Comparison of ENCODE assay signal across 21 cellular contexts in genomic region chr1:169090308-169090899, GRCh38. TPM values are rescaled to one million over a fixed set of nuclear protein-coding genes. Genes with fewer than 3 reads are reported as not detected.
DNase-seq lines count a peak whose midpoint lies in the region; ATAC-seq, FAIRE-seq and TF ChIP-seq lines count a peak whose summit lies in the region.
"Had no signal": no experiment of that assay in that cellular context is flagged by ENCODE, and none has a peak within 500 bp of the region (broad histone marks: within the 10 kb centered on the region; RNA-seq: fewer than 3 reads in every experiment).

No MANE protein-coding gene starts in this region.

- H3K79me2 ChIP-seq in K562 (ENCODE audit: control insufficient read depth, insufficient read depth, low read length) (no peaks in the 10 kb centered on the region), neural progenitor cell (ENCODE audit: low read depth) (no peaks in the 10 kb centered on the region)

- H3K9me1 ChIP-seq in K562 (ENCODE audit: control insufficient read depth, insufficient read depth, low read length): no peaks in the 10 kb centered on the region

- H3K4me3 ChIP-seq in K562: no peak overlapping the region
- no peak overlapping the region for H3K4me3 ChIP-seq in neural progenitor cell
- H3K4me3 ChIP-seq: SJSA1, stomach, upper lobe of right lung had no signal

- H3K4me2 ChIP-seq in K562 (ENCODE audit: insufficient read depth, low read length) (no peak overlapping the region), neural progenitor cell (no peak overlapping the region)

- H3K27ac ChIP-seq in K562 (ENCODE audit: extremely low read depth, low read depth, low read length) (no peak overlapping the region), neural progenitor cell (no peak overlapping the region)
- H3K27ac ChIP-seq: SJSA1, stomach, upper lobe of right lung had no signal

- intact Hi-C loops in K562 (cut with micrococcal nuclease): no loop called here

- no peak for TF ChIP-seq EP300 in K562 (IDR thresholded peaks at IDR 0.05; ENCODE audit: low read length)

- peaks cover 18% of the 10 kb centered on the region for H3K4me1 Mint-ChIP-seq in stimulated activated effector memory CD8-positive, alpha-beta T cell treated with anti-CD3 and anti-CD28 coated beads, Interleukin-12 subunit alpha, Interleukin-12 subunit beta, amount 100 ng/mL, for 72 hours
- H3K4me1 Mint-ChIP-seq in neural progenitor cell: peaks cover 4% of the 10 kb centered on the region

- TF ChIP-seq RAD21 in K562 (CRISPR knock-in tag; conservative IDR thresholded peaks at IDR 0.05 in 1 of 2, IDR thresholded peaks at IDR 0.05 in 1 of 2): no peak

- ATAC-seq in HG02884 (IDR thresholded peaks at IDR 0.05; ENCODE audit: unreplicated experiment) (peak; percentile 19), K562 (peak; percentile 47), HG02610 (IDR thresholded peaks at IDR 0.05; ENCODE audit: unreplicated experiment) (no peak), HG03439 (IDR thresholded peaks at IDR 0.05; ENCODE audit: unreplicated experiment) (no peak)
- ATAC-seq in stimulated activated effector memory CD8-positive, alpha-beta T cell treated with anti-CD3 and anti-CD28 coated beads, Interleukin-12 subunit alpha, Interleukin-12 subunit beta, amount 100 ng/mL, for 72 hours: peak; percentile 75
- ATAC-seq: naive thymus-derived CD8-positive, alpha-beta T cell; upper lobe of right lung had no signal

- no peak overlapping the region for H3K27ac Mint-ChIP-seq in stimulated activated effector memory CD8-positive, alpha-beta T cell treated with anti-CD3 and anti-CD28 coated beads, Interleukin-12 subunit alpha, Interleukin-12 subunit beta, amount 100 ng/mL, for 72 hours
- no peak overlapping the region for H3K27ac Mint-ChIP-seq in neural progenitor cell
- H3K27ac Mint-ChIP-seq: activated T-helper 2 cell treated with anti-CD3 and anti-CD28 coated beads, Interferon-gamma antibody, Interleukin-2, Interleukin-4, amounts not matched to agents 10 μg/mL and 5 μg/mL and 100 μg/mL, durations not matched to agents 14 hours and 24 hours and 36 hours; memory B cell; naive thymus-derived CD8-positive, alpha-beta T cell had no signal

- H3K36me3 ChIP-seq in K562 (ENCODE audit: control insufficient read depth, insufficient read depth, low read length) (no peaks in the 10 kb centered on the region), neural progenitor cell (no peaks in the 10 kb centered on the region)
- H3K36me3 ChIP-seq: BE2C, SJSA1, stomach, upper lobe of right lung had no signal

- no peak for TF ChIP-seq POLR2A in K562 (conservative IDR thresholded peaks at IDR 0.05)

- peaks cover 9% of the 10 kb centered on the region for H3K36me3 Mint-ChIP-seq in stimulated activated effector memory CD8-positive, alpha-beta T cell treated with anti-CD3 and anti-CD28 coated beads, Interleukin-12 subunit alpha, Interleukin-12 subunit beta, amount 100 ng/mL, for 72 hours
- H3K36me3 Mint-ChIP-seq in neural progenitor cell: no peaks in the 10 kb centered on the region
- H3K36me3 Mint-ChIP-seq: memory B cell had no signal

- H3K27me3 ChIP-seq in K562 (ENCODE audit: control insufficient read depth in 2 of 2, insufficient read depth in 2 of 2, low read length in 2 of 2) (peaks cover 11 to 20% of the 10 kb centered on the region in 2 experiments; a peak in 4 of 5 replicates), neural progenitor cell (no peaks in the 10 kb centered on the region)
- H3K27me3 ChIP-seq: BE2C, SJSA1, stomach, upper lobe of right lung had no signal

- no TSS peak for BruUV-seq in K562 (replicated peaks; lab: Mats Ljungman, UMichigan)

- DNase-seq in NCI-H82 (lab: John Stamatoyannopoulos, UW) (peak; percentile 14), NCI-H82 treated with DMSO at 0.1 percent for 48 hours (lab: John Stamatoyannopoulos, UW; ENCODE audit: unreplicated experiment) (no peak), K562 (ENCODE audit: extremely low read depth in 1 of 4, low spot score in 3 of 4) (no peak), neural progenitor cell (ENCODE audit: low spot score) (no peak)
- DNase-seq in stimulated activated effector memory CD8-positive, alpha-beta T cell treated with anti-CD3 and anti-CD28 coated beads, Interleukin-12 subunit alpha, Interleukin-12 subunit beta, amount 100 ng/mL, for 72 hours (ENCODE audit: low spot score in 2 of 2): no peak
- DNase-seq: 8988T; activated CD4-positive, CD25-positive, alpha-beta regulatory T cell; BE2C; Calu3; NCI-H1092 treated with DMSO at 0.1 percent for 48 hours; posterior cingulate gyrus; stimulated activated CD4-positive, alpha-beta T cell treated with anti-CD3 and anti-CD28 coated beads, Interleukin-1b, Interleukin-23, amount 100 ng/mL, for 48 hours; stomach; upper lobe of right lung had no signal

- no peaks in the 10 kb centered on the region for H3K9me3 ChIP-seq in K562 (replicated peaks; ENCODE audit: control insufficient read depth, insufficient read depth, low read depth, low read length)
- no peaks in the 10 kb centered on the region for H3K9me3 ChIP-seq in neural progenitor cell (ENCODE audit: low read depth)
- H3K9me3 ChIP-seq: BE2C, SJSA1, stomach, upper lobe of right lung had no signal

- H3K9me3 Mint-ChIP-seq in stimulated activated effector memory CD8-positive, alpha-beta T cell treated with anti-CD3 and anti-CD28 coated beads, Interleukin-12 subunit alpha, Interleukin-12 subunit beta, amount 100 ng/mL, for 72 hours: no peaks in the 10 kb centered on the region
- no peaks in the 10 kb centered on the region for H3K9me3 Mint-ChIP-seq in neural progenitor cell
- H3K9me3 Mint-ChIP-seq: activated T-helper 2 cell treated with anti-CD3 and anti-CD28 coated beads, Interferon-gamma antibody, Interleukin-2, Interleukin-4, amounts not matched to agents 10 μg/mL and 5 μg/mL and 100 μg/mL, durations not matched to agents 14 hours and 24 hours and 36 hours; memory B cell; naive thymus-derived CD8-positive, alpha-beta T cell had no signal

- CTCF ChIA-PET in K562 (lab: Yijun Ruan, JAX; ENCODE audit: low intra/inter-chr PET ratio): no interaction called here

- H3K4me1 ChIP-seq in K562 (replicated peaks in 1 of 2; ENCODE audit: control insufficient read depth in 2 of 2, insufficient read depth in 2 of 2, low read length in 2 of 2) (no peaks in the 10 kb centered on the region), neural progenitor cell (peaks cover 4% of the 10 kb centered on the region)
- H3K4me1 ChIP-seq: SJSA1, upper lobe of right lung had no signal

- H3F3A ChIP-seq in neural progenitor cell (ENCODE audit: low read depth): peaks cover 10% of the 10 kb centered on the region

- in situ Hi-C loops in K562 (cut with MboI): no loop called here

- TF ChIP-seq CTCF in K562 (IDR thresholded peaks at IDR 0.05 in 2 of 3, conservative IDR thresholded peaks at IDR 0.05 in 1 of 3; ENCODE audit: insufficient read depth in 2 of 3, low read depth in 1 of 3, low read length in 3 of 3): no peak
- no peak for TF ChIP-seq CTCF in neural progenitor cell (IDR thresholded peaks at IDR 0.05)

- H3K9ac ChIP-seq in K562 (ENCODE audit: insufficient read depth in 1 of 2, low read depth in 2 of 2, low read length in 2 of 2) (no peak overlapping the region), neural progenitor cell (no peak overlapping the region)

- H4K20me1 ChIP-seq in K562 (replicated peaks; ENCODE audit: control insufficient read depth, insufficient read depth, low read length): no peaks in the 10 kb centered on the region
- no peaks in the 10 kb centered on the region for H4K20me1 ChIP-seq in neural progenitor cell (ENCODE audit: low read depth)

- no peak overlapping the region for H3K4me3 Mint-ChIP-seq in stimulated activated effector memory CD8-positive, alpha-beta T cell treated with anti-CD3 and anti-CD28 coated beads, Interleukin-12 subunit alpha, Interleukin-12 subunit beta, amount 100 ng/mL, for 72 hours
- H3K4me3 Mint-ChIP-seq in neural progenitor cell: no peak overlapping the region
- H3K4me3 Mint-ChIP-seq: memory B cell had no signal

- FAIRE-seq in K562 (lab: Jason Lieb, UNC): no peak

- 1% methylated on average over 4 of the region's 4 CpGs for WGBS in K562 (ENCODE audit: insufficient coverage, low coverage, missing lambda C conversion rate)

- H3K27me3 Mint-ChIP-seq in neural progenitor cell (ENCODE audit: insufficient read depth, low read depth): peaks cover 2% of the 10 kb centered on the region
- H3K27me3 Mint-ChIP-seq: naive thymus-derived CD8-positive, alpha-beta T cell had no signal

- POLR2A ChIA-PET in K562 (lab: Yijun Ruan, JAX): interaction anchor here (0.6 to 1.0 kb wide), 2 partner anchors 15 to 1596 kb away, joined by 3 to 5 read pairs; partner anchors contain the start of gene ATP1B1

- H2AFZ ChIP-seq in K562 (ENCODE audit: low read depth, low read length) (no peak overlapping the region), neural progenitor cell (replicated peaks) (no peak overlapping the region)

TF ChIP-seq in K562, 482 proteins besides CTCF, POLR2A, EP300 and RAD21 (continues in another document):
- TF ChIP-seq SPI1 (IDR thresholded peaks at IDR 0.05; ENCODE audit: borderline replicate concordance, low read depth, low read length) (peak; percentile 25; the same call in 1 of the 2 replicates), ZNF780A (CRISPR knock-in tag; IDR thresholded peaks at IDR 0.05) (no peak)

RNA-seq across cellular contexts. Expression of gene ATP1B1, which starts 16.1 kb away (rescaled TPM):
- total RNA-seq in K562 (2011; cell fraction: chromatin; rRNA removed; ENCODE audit: low replicate concordance): 1.2 and 1.7 TPM in 2 replicates
- total RNA-seq in K562 (2011; cell fraction: nucleolus; rRNA removed): 1.3 and 2.3 TPM in 2 replicates
- total RNA-seq in K562 (2011; cell fraction: nucleoplasm; rRNA removed): 2.4 and 2.6 TPM in 2 replicates
- total RNA-seq in K562 (2014; rRNA removed): 0.98 and 2.5 TPM in 2 replicates
- total RNA-seq in K562 (2014; rRNA removed; fragmentation: Illumina TruSeq; extraction: Trizol): 1.6 and 1.8 TPM in 2 replicates
- total RNA-seq in K562 (2015; rRNA removed; fragmentation: Illumina TruSeq; extraction: Trizol): 1.9 and 2.1 TPM in 2 replicates
- total RNA-seq in K562 (2021): 3.0 TPM in 2 replicates
- polyA plus RNA-seq in K562 (2011; rRNA removed): 1.5 and 1.7 TPM in 2 replicates
- polyA plus RNA-seq in K562 (2011; cell fraction: cytosol; rRNA removed): 0.49 and 0.72 TPM in 2 replicates
- 0.43 and 0.45 TPM in 2 replicates for polyA plus RNA-seq in K562 (2011; cell fraction: nucleus; rRNA removed)
- 2.1 and 3.7 TPM in 2 replicates for polyA plus RNA-seq in K562 (2012)
- polyA plus RNA-seq in K562 (2014; fragmentation: Illumina TruSeq; extraction: Trizol): 1.5 and 1.6 TPM in 2 replicates
- 1 to 10 TPM in 1 of 2 experiments, under 1 TPM in 1; 0.76 to 1.1 TPM for polyA plus RNA-seq in K562 (2014; fragmentation: Nextera tagmentation; extraction: Ambion mirVana)
- 1.9 and 2.4 TPM in 2 replicates for polyA plus RNA-seq in K562 (2014; rRNA removed)
- 2.3 and 2.8 TPM in 2 replicates for polyA minus RNA-seq in K562 (2011; rRNA and poly(A)+ RNA removed)
- 2.3 and 3.0 TPM in 2 replicates for polyA minus RNA-seq in K562 (2011; cell fraction: cytosol; rRNA and poly(A)+ RNA removed)
- polyA minus RNA-seq in K562 (2011; cell fraction: nucleus; rRNA and poly(A)+ RNA removed): 0.94 and 1.00 TPM in 2 replicates
- 30.7 and 32.6 TPM in 2 replicates for total RNA-seq in neural progenitor cell (ENCODE audit: low replicate concordance)

Comparison
In these comparisons a context has a peak if more than half of its experiments do, and no peak if none do; other contexts are left out.
1. ATAC-seq: peak in HG02884 (single experiment), K562 (single experiment) and stimulated activated effector memory CD8-positive, alpha-beta T cell treated with anti-CD3 and anti-CD28 coated beads, Interleukin-12 subunit alpha, Interleukin-12 subunit beta, amount 100 ng/mL, for 72 hours (single experiment); none in HG02610 (single experiment) and HG03439 (single experiment).